8 cellular contexts compared by ENCODE assay signal in the genomic region with DNA sequence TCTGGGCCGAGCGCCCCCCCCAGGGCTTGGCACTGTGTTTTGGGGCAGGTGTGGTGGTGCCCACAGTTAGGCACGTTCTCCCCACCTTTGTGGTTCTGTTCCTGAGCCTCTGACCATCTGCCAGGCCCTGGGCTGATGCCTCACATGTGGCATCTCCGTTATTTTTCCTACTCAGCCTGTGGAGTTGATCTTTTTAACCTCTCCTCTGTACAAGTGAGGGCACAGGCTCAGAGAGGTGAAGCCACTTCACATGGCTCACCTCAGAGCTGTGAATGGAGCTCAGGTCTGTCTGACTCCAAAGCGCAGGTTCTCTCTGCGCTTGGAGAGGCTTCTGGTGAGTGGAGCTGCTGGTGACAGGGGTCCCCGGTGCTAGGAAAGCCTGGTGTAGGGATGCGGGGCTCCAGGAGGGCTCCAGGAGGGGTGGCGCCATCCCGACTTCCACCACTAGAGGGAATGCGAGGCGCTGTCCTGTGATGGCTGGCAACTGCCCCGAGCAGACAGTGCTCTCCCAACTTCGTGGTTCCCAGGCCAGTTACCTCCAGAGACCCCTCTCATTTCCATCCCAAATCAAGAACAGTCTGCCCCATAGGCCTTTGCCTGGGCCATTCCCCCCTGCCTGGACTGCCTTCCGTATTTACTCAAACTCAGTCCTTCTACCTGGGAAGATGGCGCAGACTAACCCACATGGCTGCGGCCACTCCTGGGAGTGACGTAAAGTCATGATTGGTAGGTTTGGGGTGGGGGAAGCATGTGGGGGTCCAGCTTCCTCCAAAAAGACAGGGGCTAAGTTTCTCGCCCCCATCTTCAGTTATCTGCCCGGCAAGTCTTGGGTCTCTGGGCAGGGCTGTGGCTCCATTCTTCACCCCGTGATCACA. TPM values are rescaled to one million over a fixed set of nuclear protein-coding genes. Genes with fewer than 3 reads are reported as not detected.
DNase-seq lines count a peak whose midpoint lies in the region; ATAC-seq and TF ChIP-seq lines count a peak whose summit lies in the region.

No MANE protein-coding gene starts in this region.

- H3K4me3 Mint-ChIP-seq in brain = no peak overlapping the region

- H3K27ac Mint-ChIP-seq in brain = peak overlapping the region in 2 of 5 experiments; percentile 31 to 90

- ATAC-seq in GM18909 (IDR thresholded peaks at IDR 0.05; ENCODE audit: poor library complexity, unreplicated experiment) = no peak

- DNase-seq in A172 (ENCODE audit: low spot score) (peak; percentile 21), GM13977 (ENCODE audit: low spot score) (no peak), T-helper 9 cell (peak; percentile 33), left kidney (ENCODE audit: low read depth, low spot score) (peak; percentile 49), DMS153 (lab: John Stamatoyannopoulos, UW) (no peak)
- peak; percentile 2 to 31 for DNase-seq in stimulated activated CD8-positive, alpha-beta memory T cell treated with anti-CD3 and anti-CD28 coated beads, Interleukin-7, amount 100 ng/mL, for 4 hours (ENCODE audit: low read depth in 2 of 2)

- peaks cover 0 to 3% (median 0%) of the 10 kb centered on the region in 5 experiments for H3K9me3 Mint-ChIP-seq in brain

- TF ChIP-seq CTCF in GM13977 (IDR thresholded peaks at IDR 0.05; ENCODE audit: extremely low read depth, insufficient read depth, missing control alignments) (peak; percentile 61), brain (conservative IDR thresholded peaks at IDR 0.05) (peak; percentile 54 to 72)

- in situ Hi-C loops in GM13977 (cut with MboI; ENCODE audit: low pct_unique_long_range_greater_than_20kb, low sequenced_read_pairs, unreplicated experiment) = no loop called here

- H3K4me1 Mint-ChIP-seq in brain = peaks cover 33% of the 10 kb centered on the region

- no peaks in the 10 kb centered on the region for H3K27me3 Mint-ChIP-seq in brain

- peaks cover 47% of the 10 kb centered on the region for H3K36me3 Mint-ChIP-seq in brain

RNA-seq across cellular contexts. Expression of a gene that starts 9.9 kb away (rescaled TPM):
- 6.9 and 7.6 TPM in 2 replicates for total RNA-seq in A172 (2014; rRNA removed; shearing (Covaris generic))
- polyA plus RNA-seq in brain (ENCODE audit: insufficient read depth, low read depth, low replicate concordance) = 24.1 TPM

RNA-seq across cellular contexts. Expression of a gene that starts 47.0 kb away (rescaled TPM):
- total RNA-seq in A172 (2014; rRNA removed; shearing (Covaris generic)) = 5.4 and 10.1 TPM in 2 replicates
- 29.1 TPM for polyA plus RNA-seq in brain (ENCODE audit: insufficient read depth, low read depth, low replicate concordance)

Comparison
In these comparisons a context has a peak if more than half of its experiments do, and no peak if none do; other contexts are left out.
1. DNase-seq: peak in A172 (single experiment), T-helper 9 cell (single experiment), left kidney (single experiment) and stimulated activated CD8-positive, alpha-beta memory T cell treated with anti-CD3 and anti-CD28 coated beads, Interleukin-7, amount 100 ng/mL, for 4 hours (2 of 2); none in GM13977 (single experiment) and DMS153 (single experiment).